8 cellular contexts compared by ENCODE assay signal in genomic region chr12:68610435-68611093, GRCh38. TPM values are rescaled to one million over a fixed set of nuclear protein-coding genes. Genes with fewer than 3 reads are reported as not detected.
DNase-seq lines count a peak whose midpoint lies in the region; ATAC-seq and TF ChIP-seq lines count a peak whose summit lies in the region.

Gene RAP1B (plus strand): TSS chr12:68610899. CDS start chr12:68648725, 37,826 bp downstream.

- H3K27ac Mint-ChIP-seq in type B pancreatic cell = peak within 1 kb of the TSS; percentile 98

- H3K9me3 Mint-ChIP-seq in type B pancreatic cell = peaks cover 4% of the 10 kb centered on the region

- ATAC-seq in HG02798 (IDR thresholded peaks at IDR 0.05; ENCODE audit: poor library complexity, unreplicated experiment) (peak; percentile 88), heart right ventricle (peak; percentile 96 to 99 (median 97))

- TF ChIP-seq POLR2A in adrenal gland (IDR thresholded peaks at IDR 0.05) = peak; percentile 85 to 98

- peak within 1 kb of the TSS; percentile 94 for H3K4me3 Mint-ChIP-seq in type B pancreatic cell

- peaks cover 17% of the 10 kb centered on the region for H3K36me3 Mint-ChIP-seq in type B pancreatic cell

- peak within 1 kb of the TSS; percentile 93 to 99 (median 96) for H3K27ac ChIP-seq in adrenal gland
- H3K27ac ChIP-seq in heart right ventricle = peak within 1 kb of the TSS; percentile 88 to 99 (median 96)

- in situ Hi-C loops in GM13976 (cut with MboI; ENCODE audit: low sequenced_read_pairs, unreplicated experiment) = no loop called here

- H3K4me3 ChIP-seq in adrenal gland = peak within 1 kb of the TSS; percentile 55 to 88 (median 61)
- H3K4me3 ChIP-seq in heart right ventricle = peak within 1 kb of the TSS; percentile 54 to 91 (median 78)

- H3K4me1 ChIP-seq in adrenal gland (replicated peaks in 1 of 2) (peaks cover 27 to 37% of the 10 kb centered on the region in 2 donors), heart right ventricle (peaks cover 7 to 43% (median 35%) of the 10 kb centered on the region in 9 donors)

- WGBS in adrenal gland, 4 donors = 0 to 1% (median 0%) methylated on average over 49 to 83 of the region's 83 CpGs; no CpG with 5 or more reads in 1 of the 4 donors
- WGBS in heart right ventricle, 2 donors = 0 to 1% methylated on average over 68 to 83 of the region's 83 CpGs

- intact Hi-C loops in adrenal gland (cut with DNase I) (loop anchor here in 1 of 2 donors (5.0 to 10.0 kb wide), 2 partner anchors 74 to 248 kb away; partner anchors contain the start of gene NUP107), heart right ventricle (cut with DNase I) (loop anchor here in 8 of 10 donors (1.0 to 10.0 kb wide), 14 partner anchors 37 to 278 kb away; partner anchors contain the start of genes NUP107 (in 6 of the 8), MDM1 (in 1 of the 8) and MDM2 (in 1 of the 8)), posterior cingulate gyrus (cut with DNase I) (loop anchor here (1.0 to 5.0 kb wide), 3 partner anchors 76 to 278 kb away; partner anchors contain the start of genes MDM1, MDM2 and NUP107)

- H3K27me3 ChIP-seq in adrenal gland (no peaks in the 10 kb centered on the region), heart right ventricle (no peaks in the 10 kb centered on the region)

- no peaks in the 10 kb centered on the region for H3K27me3 Mint-ChIP-seq in type B pancreatic cell

- H3K4me1 Mint-ChIP-seq in type B pancreatic cell (ENCODE audit: unreplicated experiment) = peaks cover 46% of the 10 kb centered on the region

- DNase-seq in GM13976 (ENCODE audit: low spot score) (peak; percentile 96), NCI-H1417 treated with DMSO at 0.1 percent for 48 hours (lab: John Stamatoyannopoulos, UW) (peak; percentile 53), T-helper 1 cell (peak; percentile 78 to 92 (median 86)), adrenal gland (peak; percentile 89 to 95 (median 91)), heart right ventricle (peak; percentile 90 to 91), posterior cingulate gyrus (peak; percentile 83 to 99 (median 90)), type B pancreatic cell (ENCODE audit: extremely low spot score, unreplicated experiment) (peak; percentile 95)

- no peaks in the 10 kb centered on the region for H3K36me3 ChIP-seq in adrenal gland (replicated peaks in 1 of 2)
- peaks cover 0 to 13% (median 0%) of the 10 kb centered on the region in 9 donors for H3K36me3 ChIP-seq in heart right ventricle

- peak; percentile 25 for TF ChIP-seq CTCF in GM13976 (IDR thresholded peaks at IDR 0.05; ENCODE audit: borderline replicate concordance, control extremely low read depth, extremely low read depth, insufficient read depth, missing control alignments)
- TF ChIP-seq CTCF in adrenal gland (IDR thresholded peaks at IDR 0.05) = no peak
- TF ChIP-seq CTCF in heart right ventricle (IDR thresholded peaks at IDR 0.05) = peak in 1 of 9 donors; percentile 20
- no peak for TF ChIP-seq CTCF in type B pancreatic cell (conservative IDR thresholded peaks at IDR 0.05)

- no peaks in the 10 kb centered on the region for H3K9me3 ChIP-seq in adrenal gland (replicated peaks in 1 of 3)
- H3K9me3 ChIP-seq in heart right ventricle = no peaks in the 10 kb centered on the region

RNA-seq across cellular contexts. Expression of gene RAP1B, which starts in this region (rescaled TPM):
- total RNA-seq in adrenal gland = 100 to 1,000 TPM; 113 to 302 (median 168) TPM
- 100 to 1,000 TPM in 1 of 3 donors, 10 to 100 TPM in 2; 74.6 to 264 (median 80.3) TPM for polyA plus RNA-seq in adrenal gland
- total RNA-seq in heart right ventricle = 10 to 100 TPM; 38.1 to 81.2 (median 42.0) TPM
- 10 to 100 TPM; 45.1 to 53.8 TPM for polyA plus RNA-seq in heart right ventricle
- total RNA-seq in type B pancreatic cell (ENCODE audit: low replicate concordance) = 110 and 151 TPM in 2 replicates

Comparison
In these comparisons a context has a peak if more than half of its experiments do, and no peak if none do; other contexts are left out.
1. Peak in every context shown above with its lines: DNase-seq, ATAC-seq, H3K4me3 ChIP-seq and H3K27ac ChIP-seq.